ENCODE assay signal across 11 cellular contexts in the genomic region with DNA sequence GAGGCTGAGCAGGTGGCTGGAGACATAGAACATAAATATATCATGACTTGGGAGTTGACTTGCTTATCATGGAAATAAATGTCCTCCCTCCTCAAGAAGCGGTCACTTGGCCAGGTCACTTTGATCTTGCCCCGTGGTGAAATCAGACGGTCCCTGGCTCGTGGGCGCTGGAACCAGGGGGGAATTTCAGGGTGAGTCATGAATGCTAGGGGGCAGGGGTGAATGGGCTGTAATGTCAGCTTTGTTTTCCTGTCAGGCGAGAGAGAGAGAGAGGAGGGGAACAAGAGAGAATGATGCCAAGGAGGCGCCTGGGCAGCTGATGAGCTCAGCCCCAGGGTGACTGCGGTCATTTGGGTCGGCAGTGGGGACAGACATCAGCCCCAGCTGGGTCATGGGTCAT. TPM values are rescaled to one million over a fixed set of nuclear protein-coding genes. Genes with fewer than 3 reads are reported as not detected.
DNase-seq lines count a peak whose midpoint lies in the region; ATAC-seq and TF ChIP-seq lines count a peak whose summit lies in the region.
"Had no signal": no experiment of that assay in that cellular context is flagged by ENCODE, and none has a peak within 500 bp of the region (broad histone marks: within the 10 kb centered on the region; RNA-seq: fewer than 3 reads in every experiment).

No MANE protein-coding gene starts in this region.

- H3K27ac ChIP-seq in IMR-90 (ENCODE audit: insufficient read depth, low read length) (no peak overlapping the region), spleen (no peak overlapping the region)

- H4K5ac ChIP-seq in IMR-90 (ENCODE audit: low read depth, low read length): no peak overlapping the region

- H3K9me3 ChIP-seq in IMR-90 (ENCODE audit: control insufficient read depth, insufficient read depth, low read length) (no peaks in the 10 kb centered on the region), spleen (no peaks in the 10 kb centered on the region)

- ATAC-seq in IMR-90 (ENCODE audit: low read depth) (peak; percentile 62), esophagus mucosa (no peak), left ventricle myocardium superior (no peak)
- ATAC-seq: activated T-cell treated with anti-CD3 and anti-CD28 coated beads, Interleukin-2, amount 50 U/mL, for 4 hours; sciatic nerve had no signal

- POLR2A ChIA-PET in IMR-90 (lab: Charles Lee; ENCODE audit: unreplicated experiment): no interaction called here

- H4K91ac ChIP-seq in IMR-90 (ENCODE audit: insufficient read depth, low read depth, low read length): no peak overlapping the region

- H3K18ac ChIP-seq in IMR-90 (ENCODE audit: low read depth, low read length): no peak overlapping the region

- H2BK5ac ChIP-seq in IMR-90 (ENCODE audit: low read depth, low read length, poor library complexity, severe bottlenecking): no peak overlapping the region

- dilution Hi-C loops in IMR-90 (cut with HindIII; ENCODE audit: low sequenced_read_pairs, unreplicated experiment): no loop called here

- DNase-seq in IMR-90 (peak; percentile 66), astrocyte of the spinal cord (ENCODE audit: low read depth, low spot score) (peak; percentile 30), islet precursor cell (peak; percentile 64), spleen (peak; percentile 44), left ventricle myocardium superior (no peak)
- DNase-seq in activated T-cell treated with anti-CD3 and anti-CD28 coated beads, Interleukin-2, amount 50 U/mL, for 24 hours: no peak
- DNase-seq: activated CD4-positive, CD25-positive, alpha-beta regulatory T cell treated with anti-CD3 and anti-CD28 coated beads, Interleukin-2, amount 50 U/mL, for 72 hours; activated T-cell treated with anti-CD3 and anti-CD28 coated beads, Interleukin-2, amount 50 U/mL, for 4 hours; CD4-positive, alpha-beta T cell had no signal

- in situ Hi-C loops in IMR-90 (cut with MboI; ENCODE audit: low sequenced_read_pairs): no loop called here
- in situ Hi-C loops in astrocyte of the spinal cord (cut with HindIII; ENCODE audit: low sequenced_read_pairs): no loop called here

- H2BK15ac ChIP-seq in IMR-90 (ENCODE audit: low read depth, low read length): no peak overlapping the region

- no peak overlapping the region for H3K4me3 Mint-ChIP-seq in activated T-cell treated with anti-CD3 and anti-CD28 coated beads, Interleukin-2, amount 50 U/mL, for 24 hours
- H3K4me3 Mint-ChIP-seq: activated T-cell treated with anti-CD3 and anti-CD28 coated beads, Interleukin-2, amount 50 U/mL, for 4 hours; CD4-positive, alpha-beta T cell had no signal

- no peaks in the 10 kb centered on the region for H3K27me3 ChIP-seq in IMR-90 (ENCODE audit: control insufficient read depth, insufficient read depth, low read length)
- no peaks in the 10 kb centered on the region for H3K27me3 ChIP-seq in spleen (replicated peaks in 1 of 7)

- H3K27me3 Mint-ChIP-seq in activated T-cell treated with anti-CD3 and anti-CD28 coated beads, Interleukin-2, amount 50 U/mL, for 24 hours: no peaks in the 10 kb centered on the region
- H3K27me3 Mint-ChIP-seq: CD4-positive, alpha-beta T cell had no signal

- TF ChIP-seq RAD21 in IMR-90 (IDR thresholded peaks at IDR 0.05; ENCODE audit: low read length): no peak

- H3K79me1 ChIP-seq in IMR-90 (ENCODE audit: low read depth in 1 of 2, low read length in 2 of 2): no peaks in the 10 kb centered on the region

- no peak for TF ChIP-seq POLR2A in IMR-90 (IDR thresholded peaks at IDR 0.05; ENCODE audit: low read depth, low read length)
- TF ChIP-seq POLR2A in spleen (IDR thresholded peaks at IDR 0.05): no peak

- peaks cover 11% of the 10 kb centered on the region for H3K36me3 Mint-ChIP-seq in activated T-cell treated with anti-CD3 and anti-CD28 coated beads, Interleukin-2, amount 50 U/mL, for 24 hours (ENCODE audit: low read depth)

- TF ChIP-seq CTCF in IMR-90 (conservative IDR thresholded peaks at IDR 0.05; ENCODE audit: low read depth, low read length): no peak
- TF ChIP-seq CTCF in astrocyte of the spinal cord (IDR thresholded peaks at IDR 0.05; ENCODE audit: low read depth, low read length): no peak
- TF ChIP-seq CTCF in spleen (IDR thresholded peaks at IDR 0.05 in 8 of 11, conservative IDR thresholded peaks at IDR 0.05 in 3 of 11): no peak

- no peaks in the 10 kb centered on the region for H3K4me1 Mint-ChIP-seq in activated T-cell treated with anti-CD3 and anti-CD28 coated beads, Interleukin-2, amount 50 U/mL, for 24 hours (ENCODE audit: low read depth)

- H3K36me3 ChIP-seq in IMR-90 (ENCODE audit: control insufficient read depth, insufficient read depth, low read length): no peaks in the 10 kb centered on the region
- peaks cover 0 to 55% (median 0%) of the 10 kb centered on the region in 6 donors for H3K36me3 ChIP-seq in spleen

- peaks cover 10% of the 10 kb centered on the region for H3K4me1 ChIP-seq in IMR-90 (ENCODE audit: control insufficient read depth, insufficient read depth, low read length)
- H3K4me1 ChIP-seq in spleen: no peaks in the 10 kb centered on the region

- H3K9me1 ChIP-seq in IMR-90 (ENCODE audit: insufficient read depth, low read length): no peaks in the 10 kb centered on the region

- no peak overlapping the region for H3K14ac ChIP-seq in IMR-90 (replicated peaks; ENCODE audit: low read depth, low read length)

- H3K4me2 ChIP-seq in IMR-90 (ENCODE audit: low read depth, low read length): no peak overlapping the region

- no peaks in the 10 kb centered on the region for H3K9me3 Mint-ChIP-seq in activated T-cell treated with anti-CD3 and anti-CD28 coated beads, Interleukin-2, amount 50 U/mL, for 24 hours
- H3K9me3 Mint-ChIP-seq: activated T-cell treated with anti-CD3 and anti-CD28 coated beads, Interleukin-2, amount 50 U/mL, for 4 hours; CD4-positive, alpha-beta T cell had no signal

- no peak overlapping the region for H3K4ac ChIP-seq in IMR-90 (ENCODE audit: low read depth, low read length)

- H2AFZ ChIP-seq in IMR-90 (replicated peaks; ENCODE audit: low read length, poor library complexity): no peak overlapping the region

- H2BK20ac ChIP-seq in IMR-90 (ENCODE audit: low read depth, low read length): no peak overlapping the region

- peak overlapping the region; percentile 25 for H2AK9ac ChIP-seq in IMR-90 (replicated peaks; ENCODE audit: low read depth, low read length, poor library complexity)

- H2AK5ac ChIP-seq in IMR-90 (ENCODE audit: low read depth, low read length): no peak overlapping the region

- H3K23ac ChIP-seq in IMR-90 (ENCODE audit: low read depth, low read length): no peak overlapping the region

- CTCF ChIA-PET in IMR-90 (lab: Yijun Ruan, JAX): interaction anchor here (0.5 kb wide), 1 partner anchor 239 kb away, joined by 4 read pairs; no protein-coding TSS in a partner anchor

- no peak overlapping the region for H3K27ac Mint-ChIP-seq in activated T-cell treated with anti-CD3 and anti-CD28 coated beads, Interleukin-2, amount 50 U/mL, for 24 hours
- H3K27ac Mint-ChIP-seq: CD4-positive, alpha-beta T cell had no signal

- intact Hi-C loops in IMR-90 (cut with micrococcal nuclease) (no loop called here), spleen (cut with DNase I; ENCODE audit: low total_unique reads) (no loop called here), left ventricle myocardium superior (cut with micrococcal nuclease) (no loop called here)

- H4K8ac ChIP-seq in IMR-90 (ENCODE audit: low read depth in 2 of 2, low read length in 2 of 2): no peak overlapping the region

- BruUV-seq in IMR-90 (replicated peaks; lab: Mats Ljungman, UMichigan): no TSS peak

- no peak overlapping the region for H3K9ac ChIP-seq in IMR-90 (ENCODE audit: low read depth, low read length)

- no CpG with 5 or more reads among the region's 9 CpGs for WGBS in IMR-90 (ENCODE audit: extremely low coverage in 2 of 2, insufficient read length in 1 of 2), 2 experiments
- WGBS in spleen, 5 donors: 50 to 83% (median 74%) methylated on average over 9 of the region's 9 CpGs

- H2BK120ac ChIP-seq in IMR-90 (ENCODE audit: low read depth, low read length): no peak overlapping the region

- H4K20me1 ChIP-seq in IMR-90 (ENCODE audit: insufficient read depth, low read length): no peaks in the 10 kb centered on the region

- no peak overlapping the region for H3K56ac ChIP-seq in IMR-90 (ENCODE audit: extremely low read depth, insufficient read depth, low read length)

- H3K4me3 ChIP-seq in IMR-90 (ENCODE audit: insufficient read depth, low read depth, low read length) (no peak overlapping the region), astrocyte of the spinal cord (ENCODE audit: low read depth, low read length) (no peak overlapping the region), spleen (no peak overlapping the region)

TF ChIP-seq in IMR-90, 13 proteins besides CTCF, POLR2A, EP300 and RAD21 (continues in another document):
- TF ChIP-seq RCOR1 (IDR thresholded peaks at IDR 0.05; ENCODE audit: insufficient replicate concordance, low read length) (peak; percentile 75), CHD1 (IDR thresholded peaks at IDR 0.05; ENCODE audit: low read depth, low read length) (no peak), FOS (IDR thresholded peaks at IDR 0.05; ENCODE audit: low read depth, low read length) (peak; percentile 85), BHLHE40 (IDR thresholded peaks at IDR 0.05; ENCODE audit: low read depth, low read length) (peak; percentile 66), MAZ (IDR thresholded peaks at IDR 0.05; ENCODE audit: borderline replicate concordance, low read depth, low read length) (peak; percentile 41; the same call in 1 of the 2 replicates), RFX5 (IDR thresholded peaks at IDR 0.05; ENCODE audit: low read depth, low read length) (no peak), CEBPB (IDR thresholded peaks at IDR 0.05; ENCODE audit: low read depth, low read length) (peak; percentile 35; the same call in 1 of the 2 replicates), MAFK (IDR thresholded peaks at IDR 0.05; ENCODE audit: low read depth, low read length) (no peak), NFE2L2 (IDR thresholded peaks at IDR 0.05; ENCODE audit: low read depth, low read length) (no peak)
- TF ChIP-seq, protein P1, sequence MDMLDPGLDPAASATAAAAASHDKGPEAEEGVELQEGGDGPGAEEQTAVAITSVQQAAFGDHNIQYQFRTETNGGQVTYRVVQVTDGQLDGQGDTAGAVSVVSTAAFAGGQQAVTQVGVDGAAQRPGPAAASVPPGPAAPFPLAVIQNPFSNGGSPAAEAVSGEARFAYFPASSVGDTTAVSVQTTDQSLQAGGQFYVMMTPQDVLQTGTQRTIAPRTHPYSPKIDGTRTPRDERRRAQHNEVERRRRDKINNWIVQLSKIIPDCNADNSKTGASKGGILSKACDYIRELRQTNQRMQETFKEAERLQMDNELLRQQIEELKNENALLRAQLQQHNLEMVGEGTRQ (IDR thresholded peaks at IDR 0.05; ENCODE audit: low read depth, low read length): no peak

RNA-seq across cellular contexts. Expression of a gene that starts 47.7 kb away (rescaled TPM):
- 53.6 and 75.5 TPM in 2 replicates for total RNA-seq in IMR-90 (2012; rRNA removed)
- 68.5 and 112 TPM in 2 replicates for polyA plus RNA-seq in IMR-90 (2012; rRNA removed)
- polyA plus RNA-seq in IMR-90 (2012; cell fraction: cytosol; rRNA removed): 34.6 and 66.1 TPM in 2 replicates
- polyA plus RNA-seq in IMR-90 (2012; cell fraction: nucleus; rRNA removed; ENCODE audit: low replicate concordance): 18.3 and 62.2 TPM in 2 replicates
- 10 to 100 TPM in 5 of 7 donors, 1 to 10 TPM in 2; 6.3 to 39.2 (median 14.3) TPM for total RNA-seq in spleen
- 10 to 100 TPM in 2 of 3 donors, 1 to 10 TPM in 1; 2.3 to 15.6 (median 12.4) TPM for polyA plus RNA-seq in spleen
- 66.4 TPM for total RNA-seq in esophagus mucosa
- total RNA-seq in left ventricle myocardium superior: 1.3 TPM

Comparison
In these comparisons a context has a peak if more than half of its experiments do, and no peak if none do; other contexts are left out.
1. DNase-seq: peak in IMR-90 (single experiment), astrocyte of the spinal cord (single experiment), islet precursor cell (single experiment) and spleen (single experiment); none in activated T-cell treated with anti-CD3 and anti-CD28 coated beads, Interleukin-2, amount 50 U/mL, for 24 hours (single experiment) and left ventricle myocardium superior (single experiment).